Comparison of ENCODE assay signal across 16 cellular contexts in the genomic region with DNA sequence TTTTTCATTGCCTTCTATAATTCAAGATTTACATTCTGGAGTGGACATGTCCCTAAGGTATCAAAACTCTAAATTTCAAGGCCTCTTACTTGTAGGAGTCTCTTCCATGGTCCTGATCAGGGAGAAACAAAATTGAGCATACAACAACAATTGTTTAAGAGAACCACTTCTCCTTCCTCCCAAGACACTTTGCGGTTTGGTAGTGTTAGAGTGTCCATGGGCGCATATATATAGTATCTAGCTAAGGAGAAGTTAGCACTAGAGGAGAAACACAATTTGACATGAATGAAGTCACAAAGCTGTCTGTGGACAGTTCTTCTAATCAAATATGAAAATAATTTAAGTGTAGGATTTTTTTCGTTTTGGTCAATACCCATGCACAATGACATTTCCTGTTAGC.
"Had no signal": no experiment of that assay in that cellular context is flagged by ENCODE, and none has a peak within 500 bp of the region (broad histone marks: within the 10 kb centered on the region; RNA-seq: fewer than 3 reads in every experiment).

No MANE protein-coding gene starts in this region.

- DNase-seq: cortex of kidney; effector memory CD8-positive, alpha-beta T cell; head of caudate nucleus; left ventricle myocardium superior; lower lobe of right lung; mucosa of descending colon; naive B cell; pancreas; stimulated activated CD4-positive, alpha-beta T cell treated with anti-CD3 and anti-CD28 coated beads, Interleukin-12 subunit alpha, Interleukin-12 subunit beta, amount 100 ng/mL, for 4 hours; stimulated activated CD4-positive, alpha-beta T cell treated with anti-CD3 and anti-CD28 coated beads, Interleukin-1b, Interleukin-23, amount 100 ng/mL, for 48 hours; stimulated activated CD4-positive, alpha-beta T cell treated with anti-CD3 and anti-CD28 coated beads, Interleukin-4, amount 100 ng/mL, for 1 hour; stimulated activated CD8-positive, alpha-beta memory T cell treated with anti-CD3 and anti-CD28 coated beads, Interleukin-4, amount 100 ng/mL, for 48 hours; stimulated activated naive CD4-positive, alpha-beta T cell; stimulated activated naive CD8-positive, alpha-beta T cell treated with anti-CD3 and anti-CD28 coated beads, Interleukin-15, amount 100 ng/mL, for 72 hours; thyroid gland; trophoblast cell had no signal
